In the genomic region with DNA sequence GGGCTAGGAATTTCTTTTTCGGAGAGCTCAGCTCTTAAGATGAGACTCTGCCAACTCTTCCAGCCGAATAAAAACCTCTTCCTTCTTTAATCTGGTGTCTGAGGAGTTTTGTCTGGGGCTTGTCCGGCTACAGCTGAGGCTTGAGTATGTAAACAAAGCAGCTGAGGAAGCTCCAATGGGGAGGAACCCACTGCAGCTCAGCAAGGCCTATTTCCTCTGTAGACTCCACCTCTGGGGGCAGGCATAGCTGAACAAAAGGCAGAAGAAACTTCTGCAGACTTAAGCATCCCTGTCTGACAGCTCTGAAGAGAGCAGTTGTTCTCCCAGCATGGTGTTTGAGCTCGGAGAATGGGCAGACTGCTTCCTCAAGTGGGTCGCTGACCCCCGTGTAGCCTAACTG, we compare ENCODE assay signal across 18 cellular contexts.
"Had no signal": no experiment of that assay in that cellular context is flagged by ENCODE, and none has a peak within 500 bp of the region (broad histone marks: within the 10 kb centered on the region; RNA-seq: fewer than 3 reads in every experiment).

No MANE protein-coding gene starts in this region.

- H3K9me3 ChIP-seq: colonic mucosa, thoracic aorta, upper lobe of right lung had no signal

- H3K27ac ChIP-seq: colonic mucosa, heart right ventricle, spleen, thoracic aorta, upper lobe of right lung had no signal

- H3K27me3 ChIP-seq: colonic mucosa, heart right ventricle, spleen, upper lobe of right lung had no signal

- H3K4me3 Mint-ChIP-seq: activated CD4-positive, alpha-beta T cell treated with anti-CD3 and anti-CD28 coated beads, Interleukin-2, amount 10 ng/mL, durations not matched to agents 7 days and 5 days; activated CD8-positive, alpha-beta T cell treated with anti-CD3 and anti-CD28 coated beads, Interleukin-2, amount 10 ng/mL, durations not matched to agents 7 days and 5 days; activated naive CD4-positive, alpha-beta T cell treated with anti-CD3 and anti-CD28 coated beads for 36 hours; activated T-cell treated with anti-CD3 and anti-CD28 coated beads, Interleukin-2, amount 50 U/mL, for 4 hours; brain; natural killer cell; stimulated activated memory B cell treated with anti-CD40 and anti-IgM and Interleukin-4, amounts not matched to agents 10 μg/mL and 1 μg/mL and 100 μg/mL, for 72 hours had no signal

- H3K36me3 Mint-ChIP-seq: brain; stimulated activated memory B cell treated with anti-CD40 and anti-IgM and Interleukin-4, amounts not matched to agents 10 μg/mL and 1 μg/mL and 100 μg/mL, for 72 hours had no signal

- H3K36me3 ChIP-seq: colonic mucosa, heart right ventricle, spleen, thoracic aorta, upper lobe of right lung had no signal

- H3K4me3 ChIP-seq: colonic mucosa, heart right ventricle, spleen, thoracic aorta, upper lobe of right lung had no signal

- DNase-seq: activated CD4-positive, alpha-beta T cell treated with anti-CD3 and anti-CD28 coated beads, Interleukin-2, amount 10 ng/mL, durations not matched to agents 7 days and 5 days; activated CD8-positive, alpha-beta memory T cell treated with anti-CD3 and anti-CD28 coated beads, Interleukin-2, amount 50 U/mL, for 4 hours; activated CD8-positive, alpha-beta T cell treated with anti-CD3 and anti-CD28 coated beads, Interleukin-2, amount 10 ng/mL, durations not matched to agents 7 days and 5 days; activated naive CD4-positive, alpha-beta T cell treated with anti-CD3 and anti-CD28 coated beads for 36 hours; activated T-cell treated with anti-CD3 and anti-CD28 coated beads, Interleukin-2, amount 50 U/mL, for 4 hours; caudate nucleus; colonic mucosa; heart right ventricle; natural killer cell; spleen; stimulated activated CD4-positive, alpha-beta T cell treated with anti-CD3 and anti-CD28 coated beads, Interleukin-4, amount 100 ng/mL, for 4 hours; T-helper 1 cell; T-helper 9 cell; upper lobe of right lung had no signal

- H3K4me1 Mint-ChIP-seq: activated CD4-positive, alpha-beta T cell treated with anti-CD3 and anti-CD28 coated beads, Interleukin-2, amount 10 ng/mL, durations not matched to agents 7 days and 5 days; brain; natural killer cell; stimulated activated memory B cell treated with anti-CD40 and anti-IgM and Interleukin-4, amounts not matched to agents 10 μg/mL and 1 μg/mL and 100 μg/mL, for 72 hours had no signal

- H3K4me1 ChIP-seq: colonic mucosa, heart right ventricle, spleen, upper lobe of right lung had no signal

- H3K27me3 Mint-ChIP-seq: activated CD4-positive, alpha-beta T cell treated with anti-CD3 and anti-CD28 coated beads, Interleukin-2, amount 10 ng/mL, durations not matched to agents 7 days and 5 days; brain; stimulated activated memory B cell treated with anti-CD40 and anti-IgM and Interleukin-4, amounts not matched to agents 10 μg/mL and 1 μg/mL and 100 μg/mL, for 72 hours had no signal

- ATAC-seq: activated CD4-positive, CD25-positive, alpha-beta regulatory T cell treated with anti-CD3 and anti-CD28 coated beads, Interleukin-2, amount 50 U/mL, for 24 hours; activated CD8-positive, alpha-beta T cell treated with anti-CD3 and anti-CD28 coated beads, Interleukin-2, amount 10 ng/mL, durations not matched to agents 7 days and 5 days; activated T-cell treated with anti-CD3 and anti-CD28 coated beads, Interleukin-2, amount 50 U/mL, for 4 hours; heart right ventricle; natural killer cell; stimulated activated memory B cell treated with anti-CD40 and anti-IgM and Interleukin-4, amounts not matched to agents 10 μg/mL and 1 μg/mL and 100 μg/mL, for 72 hours; upper lobe of right lung had no signal

- H3K27ac Mint-ChIP-seq: activated CD4-positive, alpha-beta T cell treated with anti-CD3 and anti-CD28 coated beads, Interleukin-2, amount 10 ng/mL, durations not matched to agents 7 days and 5 days; activated CD8-positive, alpha-beta T cell treated with anti-CD3 and anti-CD28 coated beads, Interleukin-2, amount 10 ng/mL, durations not matched to agents 7 days and 5 days; activated naive CD4-positive, alpha-beta T cell treated with anti-CD3 and anti-CD28 coated beads for 36 hours; brain; natural killer cell; stimulated activated memory B cell treated with anti-CD40 and anti-IgM and Interleukin-4, amounts not matched to agents 10 μg/mL and 1 μg/mL and 100 μg/mL, for 72 hours had no signal
